ENCODE assay signal across 1 cellular context in the genomic region with DNA sequence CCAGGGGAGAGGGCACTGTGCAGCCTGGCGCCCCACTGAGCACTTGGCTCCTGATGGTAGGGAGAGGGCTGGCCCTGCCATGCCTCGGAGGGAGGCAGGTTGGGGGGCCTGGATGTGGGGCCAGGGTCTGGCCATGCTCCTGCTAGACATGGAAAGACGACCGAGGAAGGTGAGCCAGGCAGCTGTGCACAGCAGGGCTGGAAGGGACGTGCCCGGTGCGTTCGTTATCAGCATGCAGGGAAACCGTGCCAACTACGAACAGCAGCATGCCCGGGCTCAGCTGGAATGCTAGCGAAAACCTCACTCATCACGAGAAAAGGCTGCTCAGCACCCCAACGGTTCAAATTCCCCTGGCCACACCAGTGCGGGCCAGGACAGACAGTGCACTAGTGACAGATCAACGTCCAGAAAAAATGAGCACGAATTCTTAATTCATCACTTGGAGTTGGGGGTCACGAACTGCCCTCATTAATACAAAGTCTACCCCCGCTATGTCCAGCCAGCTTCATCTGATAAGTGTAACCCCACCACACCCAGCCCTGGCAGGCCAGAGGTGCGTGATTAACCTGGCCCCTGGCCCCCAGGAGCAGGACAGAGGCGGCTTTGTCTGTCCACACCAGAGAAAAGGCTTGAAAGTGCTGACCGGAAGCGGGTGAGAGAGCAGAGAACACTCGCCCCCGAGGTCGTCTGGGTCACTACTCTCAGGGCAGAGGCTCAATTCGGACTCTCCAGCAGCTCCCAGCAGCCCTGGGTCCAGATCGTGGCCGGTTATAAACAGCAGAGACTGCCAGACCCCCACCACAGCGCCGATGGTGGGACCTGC.
TF ChIP-seq lines count a peak whose summit lies in the region.

No MANE protein-coding gene starts in this region.

TF ChIP-seq in HepG2, 621 proteins besides CTCF, POLR2A, EP300 and RAD21 (continued from another document and continues in another):
- TF ChIP-seq KDM1A (CRISPR knock-in tag; IDR thresholded peaks at IDR 0.05) (no peak), ZNF891 (CRISPR knock-in tag; IDR thresholded peaks at IDR 0.05) (peak; percentile 43; the same call in 1 of the 2 replicates), ZNF703 (CRISPR knock-in tag; IDR thresholded peaks at IDR 0.05; ENCODE audit: borderline replicate concordance) (no peak), HNF4A (CRISPR knock-in tag; IDR thresholded peaks at IDR 0.05) (peak; percentile 94), ZFAT (CRISPR knock-in tag; conservative IDR thresholded peaks at IDR 0.05) (peak; percentile 91; the same call in 1 of the 2 replicates), MED13 (CRISPR knock-in tag; IDR thresholded peaks at IDR 0.05) (no peak), SOX6 (IDR thresholded peaks at IDR 0.05) (no peak), SOX6 (CRISPR knock-in tag; IDR thresholded peaks at IDR 0.05) (peak; percentile 95), KDM3A (CRISPR knock-in tag; IDR thresholded peaks at IDR 0.05; ENCODE audit: low read depth) (no peak), ZNF326 (CRISPR knock-in tag; IDR thresholded peaks at IDR 0.05; ENCODE audit: borderline replicate concordance) (no peak), MBNL3 (CRISPR knock-in tag; conservative IDR thresholded peaks at IDR 0.05) (no peak), ZNF224 (CRISPR knock-in tag; IDR thresholded peaks at IDR 0.05) (no peak), CENPX (CRISPR knock-in tag; IDR thresholded peaks at IDR 0.05) (no peak), RORA (CRISPR knock-in tag; IDR thresholded peaks at IDR 0.05) (no peak), ZFP37 (CRISPR knock-in tag; IDR thresholded peaks at IDR 0.05; ENCODE audit: borderline replicate concordance) (no peak), HMG20B (CRISPR knock-in tag; conservative IDR thresholded peaks at IDR 0.05) (no peak), ZNF570 (CRISPR knock-in tag; IDR thresholded peaks at IDR 0.05; ENCODE audit: borderline replicate concordance) (no peak; the same call in 1 of the 2 replicates), SRSF9 (IDR thresholded peaks at IDR 0.05; ENCODE audit: borderline replicate concordance, insufficient read depth, low read depth, low read length, poor library complexity, severe bottlenecking) (no peak), ZNF674 (CRISPR knock-in tag; IDR thresholded peaks at IDR 0.05; ENCODE audit: low read depth) (no peak), NR2F1 (CRISPR knock-in tag; IDR thresholded peaks at IDR 0.05) (peak; percentile 90 to 92), ZBTB1 (CRISPR knock-in tag; IDR thresholded peaks at IDR 0.05; ENCODE audit: borderline replicate concordance) (no peak), HES4 (CRISPR knock-in tag; IDR thresholded peaks at IDR 0.05; ENCODE audit: borderline replicate concordance) (no peak), RFX1 (IDR thresholded peaks at IDR 0.05) (no peak), HNRNPLL (IDR thresholded peaks at IDR 0.05; ENCODE audit: low read depth, low read length, poor library complexity, severe bottlenecking) (no peak), EHMT2 (IDR thresholded peaks at IDR 0.05; ENCODE audit: borderline replicate concordance, low read depth, low read length) (no peak), XBP1 (CRISPR knock-in tag; IDR thresholded peaks at IDR 0.05) (no peak), SP5 (CRISPR knock-in tag; IDR thresholded peaks at IDR 0.05; ENCODE audit: borderline replicate concordance, low read depth) (0 out of 2 replicates have a peak, but pooled peaks have one; percentile 54), ZNF230 (CRISPR knock-in tag; IDR thresholded peaks at IDR 0.05) (no peak; the same call in 1 of the 2 replicates), AGO2 (optimal IDR thresholded peaks at IDR 0.05; ENCODE audit: low read depth, low read length) (no peak)
- TF ChIP-seq, protein P1, sequence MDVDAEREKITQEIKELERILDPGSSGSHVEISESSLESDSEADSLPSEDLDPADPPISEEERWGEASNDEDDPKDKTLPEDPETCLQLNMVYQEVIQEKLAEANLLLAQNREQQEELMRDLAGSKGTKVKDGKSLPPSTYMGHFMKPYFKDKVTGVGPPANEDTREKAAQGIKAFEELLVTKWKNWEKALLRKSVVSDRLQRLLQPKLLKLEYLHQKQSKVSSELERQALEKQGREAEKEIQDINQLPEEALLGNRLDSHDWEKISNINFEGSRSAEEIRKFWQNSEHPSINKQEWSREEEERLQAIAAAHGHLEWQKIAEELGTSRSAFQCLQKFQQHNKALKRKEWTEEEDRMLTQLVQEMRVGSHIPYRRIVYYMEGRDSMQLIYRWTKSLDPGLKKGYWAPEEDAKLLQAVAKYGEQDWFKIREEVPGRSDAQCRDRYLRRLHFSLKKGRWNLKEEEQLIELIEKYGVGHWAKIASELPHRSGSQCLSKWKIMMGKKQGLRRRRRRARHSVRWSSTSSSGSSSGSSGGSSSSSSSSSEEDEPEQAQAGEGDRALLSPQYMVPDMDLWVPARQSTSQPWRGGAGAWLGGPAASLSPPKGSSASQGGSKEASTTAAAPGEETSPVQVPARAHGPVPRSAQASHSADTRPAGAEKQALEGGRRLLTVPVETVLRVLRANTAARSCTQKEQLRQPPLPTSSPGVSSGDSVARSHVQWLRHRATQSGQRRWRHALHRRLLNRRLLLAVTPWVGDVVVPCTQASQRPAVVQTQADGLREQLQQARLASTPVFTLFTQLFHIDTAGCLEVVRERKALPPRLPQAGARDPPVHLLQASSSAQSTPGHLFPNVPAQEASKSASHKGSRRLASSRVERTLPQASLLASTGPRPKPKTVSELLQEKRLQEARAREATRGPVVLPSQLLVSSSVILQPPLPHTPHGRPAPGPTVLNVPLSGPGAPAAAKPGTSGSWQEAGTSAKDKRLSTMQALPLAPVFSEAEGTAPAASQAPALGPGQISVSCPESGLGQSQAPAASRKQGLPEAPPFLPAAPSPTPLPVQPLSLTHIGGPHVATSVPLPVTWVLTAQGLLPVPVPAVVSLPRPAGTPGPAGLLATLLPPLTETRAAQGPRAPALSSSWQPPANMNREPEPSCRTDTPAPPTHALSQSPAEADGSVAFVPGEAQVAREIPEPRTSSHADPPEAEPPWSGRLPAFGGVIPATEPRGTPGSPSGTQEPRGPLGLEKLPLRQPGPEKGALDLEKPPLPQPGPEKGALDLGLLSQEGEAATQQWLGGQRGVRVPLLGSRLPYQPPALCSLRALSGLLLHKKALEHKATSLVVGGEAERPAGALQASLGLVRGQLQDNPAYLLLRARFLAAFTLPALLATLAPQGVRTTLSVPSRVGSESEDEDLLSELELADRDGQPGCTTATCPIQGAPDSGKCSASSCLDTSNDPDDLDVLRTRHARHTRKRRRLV (CRISPR knock-in tag; IDR thresholded peaks at IDR 0.05) = no peak
- TF ChIP-seq, protein P2, sequence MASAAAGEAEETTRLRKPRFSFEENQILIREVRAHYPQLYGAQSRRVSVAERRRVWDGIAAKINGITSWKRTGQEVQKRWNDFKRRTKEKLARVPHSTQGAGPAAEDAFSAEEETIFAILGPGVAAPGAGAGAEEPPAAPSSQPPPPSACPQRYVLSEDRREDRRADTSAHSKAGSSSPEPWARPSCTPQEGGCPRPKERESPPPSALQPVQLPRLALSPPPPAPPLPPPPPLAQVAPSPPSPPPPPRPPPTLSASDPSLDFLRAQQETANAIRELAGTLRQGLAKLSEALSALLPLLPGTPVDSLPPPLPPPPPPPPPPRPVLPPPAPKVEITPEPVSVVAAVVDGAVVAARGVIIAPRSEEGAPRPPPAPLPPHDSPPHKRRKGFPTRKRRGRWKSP (CRISPR knock-in tag; IDR thresholded peaks at IDR 0.05) = no peak
- TF ChIP-seq, protein P3, sequence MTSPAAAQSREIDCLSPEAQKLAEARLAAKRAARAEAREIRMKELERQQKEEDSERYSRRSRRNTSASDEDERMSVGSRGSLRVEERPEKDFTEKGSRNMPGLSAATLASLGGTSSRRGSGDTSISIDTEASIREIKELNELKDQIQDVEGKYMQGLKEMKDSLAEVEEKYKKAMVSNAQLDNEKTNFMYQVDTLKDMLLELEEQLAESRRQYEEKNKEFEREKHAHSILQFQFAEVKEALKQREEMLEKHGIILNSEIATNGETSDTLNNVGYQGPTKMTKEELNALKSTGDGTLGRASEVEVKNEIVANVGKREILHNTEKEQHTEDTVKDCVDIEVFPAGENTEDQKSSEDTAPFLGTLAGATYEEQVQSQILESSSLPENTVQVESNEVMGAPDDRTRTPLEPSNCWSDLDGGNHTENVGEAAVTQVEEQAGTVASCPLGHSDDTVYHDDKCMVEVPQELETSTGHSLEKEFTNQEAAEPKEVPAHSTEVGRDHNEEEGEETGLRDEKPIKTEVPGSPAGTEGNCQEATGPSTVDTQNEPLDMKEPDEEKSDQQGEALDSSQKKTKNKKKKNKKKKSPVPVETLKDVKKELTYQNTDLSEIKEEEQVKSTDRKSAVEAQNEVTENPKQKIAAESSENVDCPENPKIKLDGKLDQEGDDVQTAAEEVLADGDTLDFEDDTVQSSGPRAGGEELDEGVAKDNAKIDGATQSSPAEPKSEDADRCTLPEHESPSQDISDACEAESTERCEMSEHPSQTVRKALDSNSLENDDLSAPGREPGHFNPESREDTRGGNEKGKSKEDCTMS (CRISPR knock-in tag; conservative IDR thresholded peaks at IDR 0.05) = no peak
- TF ChIP-seq, protein P4, sequence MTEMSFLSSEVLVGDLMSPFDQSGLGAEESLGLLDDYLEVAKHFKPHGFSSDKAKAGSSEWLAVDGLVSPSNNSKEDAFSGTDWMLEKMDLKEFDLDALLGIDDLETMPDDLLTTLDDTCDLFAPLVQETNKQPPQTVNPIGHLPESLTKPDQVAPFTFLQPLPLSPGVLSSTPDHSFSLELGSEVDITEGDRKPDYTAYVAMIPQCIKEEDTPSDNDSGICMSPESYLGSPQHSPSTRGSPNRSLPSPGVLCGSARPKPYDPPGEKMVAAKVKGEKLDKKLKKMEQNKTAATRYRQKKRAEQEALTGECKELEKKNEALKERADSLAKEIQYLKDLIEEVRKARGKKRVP (CRISPR knock-in tag; IDR thresholded peaks at IDR 0.05) = peak in 1 of 2 experiments; percentile 64; a peak in 1 of 4 replicates
- TF ChIP-seq, protein P5, sequence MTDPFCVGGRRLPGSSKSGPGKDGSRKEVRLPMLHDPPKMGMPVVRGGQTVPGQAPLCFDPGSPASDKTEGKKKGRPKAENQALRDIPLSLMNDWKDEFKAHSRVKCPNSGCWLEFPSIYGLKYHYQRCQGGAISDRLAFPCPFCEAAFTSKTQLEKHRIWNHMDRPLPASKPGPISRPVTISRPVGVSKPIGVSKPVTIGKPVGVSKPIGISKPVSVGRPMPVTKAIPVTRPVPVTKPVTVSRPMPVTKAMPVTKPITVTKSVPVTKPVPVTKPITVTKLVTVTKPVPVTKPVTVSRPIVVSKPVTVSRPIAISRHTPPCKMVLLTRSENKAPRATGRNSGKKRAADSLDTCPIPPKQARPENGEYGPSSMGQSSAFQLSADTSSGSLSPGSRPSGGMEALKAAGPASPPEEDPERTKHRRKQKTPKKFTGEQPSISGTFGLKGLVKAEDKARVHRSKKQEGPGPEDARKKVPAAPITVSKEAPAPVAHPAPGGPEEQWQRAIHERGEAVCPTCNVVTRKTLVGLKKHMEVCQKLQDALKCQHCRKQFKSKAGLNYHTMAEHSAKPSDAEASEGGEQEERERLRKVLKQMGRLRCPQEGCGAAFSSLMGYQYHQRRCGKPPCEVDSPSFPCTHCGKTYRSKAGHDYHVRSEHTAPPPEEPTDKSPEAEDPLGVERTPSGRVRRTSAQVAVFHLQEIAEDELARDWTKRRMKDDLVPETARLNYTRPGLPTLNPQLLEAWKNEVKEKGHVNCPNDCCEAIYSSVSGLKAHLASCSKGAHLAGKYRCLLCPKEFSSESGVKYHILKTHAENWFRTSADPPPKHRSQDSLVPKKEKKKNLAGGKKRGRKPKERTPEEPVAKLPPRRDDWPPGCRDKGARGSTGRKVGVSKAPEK (CRISPR knock-in tag; IDR thresholded peaks at IDR 0.05; ENCODE audit: borderline replicate concordance) = 0 out of 2 replicates have a peak, but pooled peaks have one; percentile 25
- TF ChIP-seq, protein P6, sequence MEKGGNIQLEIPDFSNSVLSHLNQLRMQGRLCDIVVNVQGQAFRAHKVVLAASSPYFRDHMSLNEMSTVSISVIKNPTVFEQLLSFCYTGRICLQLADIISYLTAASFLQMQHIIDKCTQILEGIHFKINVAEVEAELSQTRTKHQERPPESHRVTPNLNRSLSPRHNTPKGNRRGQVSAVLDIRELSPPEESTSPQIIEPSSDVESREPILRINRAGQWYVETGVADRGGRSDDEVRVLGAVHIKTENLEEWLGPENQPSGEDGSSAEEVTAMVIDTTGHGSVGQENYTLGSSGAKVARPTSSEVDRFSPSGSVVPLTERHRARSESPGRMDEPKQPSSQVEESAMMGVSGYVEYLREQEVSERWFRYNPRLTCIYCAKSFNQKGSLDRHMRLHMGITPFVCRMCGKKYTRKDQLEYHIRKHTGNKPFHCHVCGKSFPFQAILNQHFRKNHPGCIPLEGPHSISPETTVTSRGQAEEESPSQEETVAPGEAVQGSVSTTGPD (CRISPR knock-in tag; IDR thresholded peaks at IDR 0.05) = no peak
- TF ChIP-seq, protein P7, sequence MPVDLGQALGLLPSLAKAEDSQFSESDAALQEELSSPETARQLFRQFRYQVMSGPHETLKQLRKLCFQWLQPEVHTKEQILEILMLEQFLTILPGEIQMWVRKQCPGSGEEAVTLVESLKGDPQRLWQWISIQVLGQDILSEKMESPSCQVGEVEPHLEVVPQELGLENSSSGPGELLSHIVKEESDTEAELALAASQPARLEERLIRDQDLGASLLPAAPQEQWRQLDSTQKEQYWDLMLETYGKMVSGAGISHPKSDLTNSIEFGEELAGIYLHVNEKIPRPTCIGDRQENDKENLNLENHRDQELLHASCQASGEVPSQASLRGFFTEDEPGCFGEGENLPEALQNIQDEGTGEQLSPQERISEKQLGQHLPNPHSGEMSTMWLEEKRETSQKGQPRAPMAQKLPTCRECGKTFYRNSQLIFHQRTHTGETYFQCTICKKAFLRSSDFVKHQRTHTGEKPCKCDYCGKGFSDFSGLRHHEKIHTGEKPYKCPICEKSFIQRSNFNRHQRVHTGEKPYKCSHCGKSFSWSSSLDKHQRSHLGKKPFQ (CRISPR knock-in tag; IDR thresholded peaks at IDR 0.05; ENCODE audit: insufficient replicate concordance) = no peak
- TF ChIP-seq, protein P8, sequence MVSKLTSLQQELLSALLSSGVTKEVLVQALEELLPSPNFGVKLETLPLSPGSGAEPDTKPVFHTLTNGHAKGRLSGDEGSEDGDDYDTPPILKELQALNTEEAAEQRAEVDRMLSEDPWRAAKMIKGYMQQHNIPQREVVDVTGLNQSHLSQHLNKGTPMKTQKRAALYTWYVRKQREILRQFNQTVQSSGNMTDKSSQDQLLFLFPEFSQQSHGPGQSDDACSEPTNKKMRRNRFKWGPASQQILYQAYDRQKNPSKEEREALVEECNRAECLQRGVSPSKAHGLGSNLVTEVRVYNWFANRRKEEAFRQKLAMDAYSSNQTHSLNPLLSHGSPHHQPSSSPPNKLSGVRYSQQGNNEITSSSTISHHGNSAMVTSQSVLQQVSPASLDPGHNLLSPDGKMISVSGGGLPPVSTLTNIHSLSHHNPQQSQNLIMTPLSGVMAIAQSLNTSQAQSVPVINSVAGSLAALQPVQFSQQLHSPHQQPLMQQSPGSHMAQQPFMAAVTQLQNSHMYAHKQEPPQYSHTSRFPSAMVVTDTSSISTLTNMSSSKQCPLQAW (CRISPR knock-in tag; IDR thresholded peaks at IDR 0.05) = peak; percentile 87
- TF ChIP-seq, protein P9, sequence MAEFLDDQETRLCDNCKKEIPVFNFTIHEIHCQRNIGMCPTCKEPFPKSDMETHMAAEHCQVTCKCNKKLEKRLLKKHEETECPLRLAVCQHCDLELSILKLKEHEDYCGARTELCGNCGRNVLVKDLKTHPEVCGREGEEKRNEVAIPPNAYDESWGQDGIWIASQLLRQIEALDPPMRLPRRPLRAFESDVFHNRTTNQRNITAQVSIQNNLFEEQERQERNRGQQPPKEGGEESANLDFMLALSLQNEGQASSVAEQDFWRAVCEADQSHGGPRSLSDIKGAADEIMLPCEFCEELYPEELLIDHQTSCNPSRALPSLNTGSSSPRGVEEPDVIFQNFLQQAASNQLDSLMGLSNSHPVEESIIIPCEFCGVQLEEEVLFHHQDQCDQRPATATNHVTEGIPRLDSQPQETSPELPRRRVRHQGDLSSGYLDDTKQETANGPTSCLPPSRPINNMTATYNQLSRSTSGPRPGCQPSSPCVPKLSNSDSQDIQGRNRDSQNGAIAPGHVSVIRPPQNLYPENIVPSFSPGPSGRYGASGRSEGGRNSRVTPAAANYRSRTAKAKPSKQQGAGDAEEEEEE (CRISPR knock-in tag; IDR thresholded peaks at IDR 0.05; ENCODE audit: borderline replicate concordance) = no peak
